In genomic region chr11:134207538-134208239, GRCh38 we compare ENCODE assay signal across 8 cellular contexts. TPM values are rescaled to one million over a fixed set of nuclear protein-coding genes. Genes with fewer than 3 reads are reported as not detected.
DNase-seq lines count a peak whose midpoint lies in the region; ATAC-seq, FAIRE-seq and TF ChIP-seq lines count a peak whose summit lies in the region.

No MANE protein-coding gene starts in this region.

- no peaks in the 10 kb centered on the region for H3K4me1 ChIP-seq in foreskin keratinocyte

- peak; percentile 71 for TF ChIP-seq CTCF in foreskin keratinocyte (conservative IDR thresholded peaks at IDR 0.05)

- no peak for FAIRE-seq in HTR-8/SVneo (lab: Jason Lieb, UNC)

- ATAC-seq in foreskin keratinocyte: peak; percentile 69
- ATAC-seq in HG03432 (IDR thresholded peaks at IDR 0.05; ENCODE audit: unreplicated experiment): no peak

- DNase-seq in COR-L47 (lab: John Stamatoyannopoulos, UW) (peak; percentile 33), M059J (ENCODE audit: low read depth) (peak; percentile 15), foreskin keratinocyte (no peak), iPS-NIHi7 (ENCODE audit: extremely low spot score) (no peak), HTR-8/SVneo (ENCODE audit: insufficient read length, low spot score) (no peak)
- DNase-seq in activated T-cell treated with anti-CD3 and anti-CD28 coated beads, Interleukin-2, amount 50 U/mL, for 1 hour: peak; percentile 70
- DNase-seq in stimulated activated CD4-positive, alpha-beta T cell treated with anti-CD3 and anti-CD28 coated beads, Interleukin-1b, Interleukin-23, amount 100 ng/mL, for 4 hours (ENCODE audit: low read depth in 2 of 2): peak; percentile 40 to 49

- H3K27me3 ChIP-seq in foreskin keratinocyte: no peaks in the 10 kb centered on the region

- H3K27ac ChIP-seq in foreskin keratinocyte: no peak overlapping the region

RNA-seq across cellular contexts. Expression of gene NCAPD3, which starts 16.1 kb away (rescaled TPM):
- 47.7 and 69.1 TPM in 2 replicates for total RNA-seq in M059J (2014; rRNA removed; shearing (Covaris generic))
- total RNA-seq in foreskin keratinocyte: 32.3 and 40.7 TPM in 2 replicates
- polyA plus RNA-seq in foreskin keratinocyte: 9.7 and 13.7 TPM in 2 replicates

RNA-seq across cellular contexts. Expression of gene VPS26B, which starts 16.8 kb away (rescaled TPM):
- 22.6 and 33.7 TPM in 2 replicates for total RNA-seq in M059J (2014; rRNA removed; shearing (Covaris generic))
- 39.3 and 40.3 TPM in 2 replicates for total RNA-seq in foreskin keratinocyte
- 30.8 and 31.0 TPM in 2 replicates for polyA plus RNA-seq in foreskin keratinocyte

RNA-seq across cellular contexts. Expression of gene THYN1, which starts 45.5 kb away (rescaled TPM):
- 71.5 and 74.3 TPM in 2 replicates for total RNA-seq in M059J (2014; rRNA removed; shearing (Covaris generic))
- total RNA-seq in foreskin keratinocyte: 52.7 and 55.2 TPM in 2 replicates
- 54.1 and 56.4 TPM in 2 replicates for polyA plus RNA-seq in foreskin keratinocyte

RNA-seq across cellular contexts. Expression of gene ACAD8, which starts 45.7 kb away (rescaled TPM):
- 11.6 and 12.0 TPM in 2 replicates for total RNA-seq in M059J (2014; rRNA removed; shearing (Covaris generic))
- 17.2 and 17.7 TPM in 2 replicates for total RNA-seq in foreskin keratinocyte
- polyA plus RNA-seq in foreskin keratinocyte: 13.2 TPM in 2 replicates

Comparison
In these comparisons a context has a peak if more than half of its experiments do, and no peak if none do; other contexts are left out.
1. DNase-seq: peak in COR-L47 (single experiment), M059J (single experiment), activated T-cell treated with anti-CD3 and anti-CD28 coated beads, Interleukin-2, amount 50 U/mL, for 1 hour (single experiment) and stimulated activated CD4-positive, alpha-beta T cell treated with anti-CD3 and anti-CD28 coated beads, Interleukin-1b, Interleukin-23, amount 100 ng/mL, for 4 hours (2 of 2); none in foreskin keratinocyte (0 of 2), iPS-NIHi7 (single experiment) and HTR-8/SVneo (single experiment).